In genomic region chr10:57418476-57418875, GRCh38 we compare ENCODE assay signal across 10 cellular contexts.
"Had no signal": no experiment of that assay in that cellular context is flagged by ENCODE, and none has a peak within 500 bp of the region (broad histone marks: within the 10 kb centered on the region; RNA-seq: fewer than 3 reads in every experiment).

No MANE protein-coding gene starts in this region.

- DNase-seq: GM23248, GOT3, H7, H9, HCEC 1CT, HFFc6 had no signal

- H3K36me3 ChIP-seq: HAP-1 had no signal

- H3K4me2 ChIP-seq: GM23338 had no signal

- H3K27ac ChIP-seq: GM23248 had no signal

- H2AFZ ChIP-seq: GM23248, GM23338 had no signal

- H3K4me1 Mint-ChIP-seq: GM23338 had no signal

- H3K9me3 ChIP-seq: HAP-1 had no signal

- H3K27ac Mint-ChIP-seq: GM23338, H9, HFFc6 had no signal

- FAIRE-seq: H54 had no signal

- H3K4me3 Mint-ChIP-seq: GM23338, H9, HFFc6 had no signal

- H3K4me3 ChIP-seq: GM23248, GM23338, HAP-1 had no signal

- H3K9ac ChIP-seq: GM23248 had no signal

- ATAC-seq: GM23338, HCT116 had no signal
